23 cellular contexts compared by ENCODE assay signal in genomic region chr14:105761842-105762241, GRCh38.
DNase-seq lines count a peak whose midpoint lies in the region; ATAC-seq, FAIRE-seq and TF ChIP-seq lines count a peak whose summit lies in the region.
"Had no signal": no experiment of that assay in that cellular context is flagged by ENCODE, and none has a peak within 500 bp of the region (broad histone marks: within the 10 kb centered on the region; RNA-seq: fewer than 3 reads in every experiment).

No MANE protein-coding gene starts in this region.

- H3K4me3 Mint-ChIP-seq in Calu3 (ENCODE audit: low read depth, unreplicated experiment): no peak overlapping the region
- H3K4me3 Mint-ChIP-seq in memory B cell: no peak overlapping the region
- H3K4me3 Mint-ChIP-seq in stimulated activated effector memory CD8-positive, alpha-beta T cell treated with anti-CD3 and anti-CD28 coated beads, Interleukin-12 subunit alpha, Interleukin-12 subunit beta, amount 100 ng/mL, for 72 hours: no peak overlapping the region
- H3K4me3 Mint-ChIP-seq: HFFc6; T-helper 2 cell treated with Interferon-gamma antibody and Interleukin-4, amounts not matched to agents 5 μg/mL and 100 μg/mL, for 36 hours had no signal

- intact Hi-C loops in Calu3 (cut with micrococcal nuclease; ENCODE audit: unreplicated experiment): no loop called here
- intact Hi-C loops in posterior vena cava (cut with DNase I): loop anchor here in 1 of 2 donors (5.0 kb wide), 1 partner anchor 145 kb away; no protein-coding TSS in a partner anchor

- CTCF ChIA-PET in Calu3 (lab: Charles Lee): no interaction called here

- H3K27me3 Mint-ChIP-seq in Calu3 (ENCODE audit: unreplicated experiment): peaks cover 78% of the 10 kb centered on the region
- no peaks in the 10 kb centered on the region for H3K27me3 Mint-ChIP-seq in memory B cell
- H3K27me3 Mint-ChIP-seq: progenitor cell of endocrine pancreas had no signal

- H3K4me1 Mint-ChIP-seq in Calu3 (ENCODE audit: low read depth, unreplicated experiment) (no peaks in the 10 kb centered on the region), memory B cell (peaks cover 11% of the 10 kb centered on the region)
- peaks cover 5% of the 10 kb centered on the region for H3K4me1 Mint-ChIP-seq in stimulated activated effector memory CD8-positive, alpha-beta T cell treated with anti-CD3 and anti-CD28 coated beads, Interleukin-12 subunit alpha, Interleukin-12 subunit beta, amount 100 ng/mL, for 72 hours

- no peak for DNase-seq in Calu3
- DNase-seq in HTR-8/SVneo (ENCODE audit: insufficient read length, low spot score): no peak
- DNase-seq in memory B cell (ENCODE audit: low spot score in 2 of 2): no peak
- no peak for DNase-seq in stimulated activated effector memory CD8-positive, alpha-beta T cell treated with anti-CD3 and anti-CD28 coated beads, Interleukin-12 subunit alpha, Interleukin-12 subunit beta, amount 100 ng/mL, for 72 hours (ENCODE audit: low spot score in 2 of 2)
- DNase-seq in DMS153 treated with DMSO at 0.1 percent for 48 hours (lab: John Stamatoyannopoulos, UW; ENCODE audit: unreplicated experiment): no peak
- no peak for DNase-seq in posterior vena cava (ENCODE audit: low spot score)
- DNase-seq: activated CD4-positive, alpha-beta T cell treated with anti-CD3 and anti-CD28 coated beads for 48 hours; activated naive CD4-positive, alpha-beta T cell treated with anti-CD3 and anti-CD28 coated beads, Interleukin-2, amount 50 U/mL, for 16 hours; colonic mucosa; effector CD8-positive, alpha-beta T cell; GDM1; HFFc6; IMR-90; NCI-H1092 treated with DMSO at 0.1 percent for 48 hours; NCI-H187 treated with DMSO at 0.1 percent for 48 hours; NCI-H524 treated with DMSO at 0.1 percent for 48 hours; PC-9; SHP77; stimulated activated CD4-positive, alpha-beta T cell treated with anti-CD3 and anti-CD28 coated beads, Interleukin-15, amount 100 ng/mL, for 24 hours had no signal

- no TSS peak for BruUV-seq in Calu3 (replicated peaks; lab: Mats Ljungman, UMichigan)

- H3K27ac Mint-ChIP-seq in Calu3 (ENCODE audit: unreplicated experiment) (peak overlapping the region; percentile 7), memory B cell (no peak overlapping the region)
- H3K27ac Mint-ChIP-seq in stimulated activated effector memory CD8-positive, alpha-beta T cell treated with anti-CD3 and anti-CD28 coated beads, Interleukin-12 subunit alpha, Interleukin-12 subunit beta, amount 100 ng/mL, for 72 hours: no peak overlapping the region
- H3K27ac Mint-ChIP-seq: HFFc6; progenitor cell of endocrine pancreas; T-helper 2 cell treated with Interferon-gamma antibody and Interleukin-4, amounts not matched to agents 5 μg/mL and 100 μg/mL, for 36 hours had no signal

- FAIRE-seq in HTR-8/SVneo (lab: Jason Lieb, UNC): peak; percentile 97
- FAIRE-seq: kidney had no signal

- no peaks in the 10 kb centered on the region for H3K36me3 Mint-ChIP-seq in Calu3 (ENCODE audit: insufficient read depth, unreplicated experiment)
- peaks cover 10% of the 10 kb centered on the region for H3K36me3 Mint-ChIP-seq in memory B cell
- no peaks in the 10 kb centered on the region for H3K36me3 Mint-ChIP-seq in stimulated activated effector memory CD8-positive, alpha-beta T cell treated with anti-CD3 and anti-CD28 coated beads, Interleukin-12 subunit alpha, Interleukin-12 subunit beta, amount 100 ng/mL, for 72 hours

- ATAC-seq in memory B cell (ENCODE audit: low read depth) (peak; percentile 39), HG03196 (IDR thresholded peaks at IDR 0.05; ENCODE audit: unreplicated experiment) (no peak)
- ATAC-seq in stimulated activated effector memory CD8-positive, alpha-beta T cell treated with anti-CD3 and anti-CD28 coated beads, Interleukin-12 subunit alpha, Interleukin-12 subunit beta, amount 100 ng/mL, for 72 hours: peak; percentile 31

- H3K9me3 Mint-ChIP-seq in Calu3 (ENCODE audit: low read depth, unreplicated experiment): peaks cover 3% of the 10 kb centered on the region
- no peaks in the 10 kb centered on the region for H3K9me3 Mint-ChIP-seq in memory B cell
- H3K9me3 Mint-ChIP-seq in stimulated activated effector memory CD8-positive, alpha-beta T cell treated with anti-CD3 and anti-CD28 coated beads, Interleukin-12 subunit alpha, Interleukin-12 subunit beta, amount 100 ng/mL, for 72 hours: peaks cover 8% of the 10 kb centered on the region
- H3K9me3 Mint-ChIP-seq: T-helper 2 cell treated with Interferon-gamma antibody and Interleukin-4, amounts not matched to agents 5 μg/mL and 100 μg/mL, for 36 hours had no signal

- no peak for TF ChIP-seq CTCF in Calu3 (IDR thresholded peaks at IDR 0.05; ENCODE audit: unreplicated experiment)
